In the genomic region with DNA sequence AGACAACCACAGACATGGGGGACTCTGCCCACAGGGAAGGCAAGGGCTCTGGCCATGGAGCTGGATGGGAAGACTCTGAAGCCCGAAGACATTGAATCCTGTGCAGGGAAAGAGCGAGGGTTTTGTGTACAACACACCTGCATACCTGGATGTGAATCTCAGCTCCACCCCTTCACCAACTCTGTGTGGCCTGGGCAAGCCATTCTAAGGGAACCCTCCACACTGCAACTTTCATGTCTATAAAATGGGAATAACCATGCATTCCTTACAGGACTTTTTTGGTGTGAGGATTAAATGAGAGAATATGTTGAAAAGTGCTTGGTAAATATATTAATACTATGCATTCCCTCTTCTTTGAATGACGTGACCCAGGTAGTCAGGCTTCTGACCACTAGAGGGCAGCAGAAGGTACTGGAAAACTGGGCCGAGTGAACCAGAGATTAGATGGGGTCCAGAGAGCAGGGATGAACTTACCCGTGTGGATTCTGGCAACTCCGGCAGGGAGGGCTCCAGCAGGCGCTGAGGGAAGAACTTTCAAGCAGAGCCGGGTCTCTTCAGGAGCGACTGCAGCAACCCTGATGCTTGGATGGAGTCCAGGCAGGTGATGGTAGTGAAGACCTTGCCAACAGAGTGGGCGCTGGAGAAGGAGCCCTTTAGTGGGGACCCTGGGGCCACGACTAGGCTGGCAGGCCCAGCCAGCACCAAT, we compare ENCODE assay signal across 8 cellular contexts. TPM values are rescaled to one million over a fixed set of nuclear protein-coding genes. Genes with fewer than 3 reads are reported as not detected.
DNase-seq lines count a peak whose midpoint lies in the region; ATAC-seq, FAIRE-seq and TF ChIP-seq lines count a peak whose summit lies in the region.

No MANE protein-coding gene starts in this region.

- H3K4me1 ChIP-seq in SK-N-SH (ENCODE audit: control insufficient read depth in 1 of 2, insufficient read depth in 2 of 2, low read depth in 1 of 2, low read length in 1 of 2) (peaks cover 0 to 3% of the 10 kb centered on the region in 2 experiments; a peak in 1 of 4 replicates), heart left ventricle (peaks cover 0 to 15% (median 4%) of the 10 kb centered on the region in 12 donors)

- TF ChIP-seq CTCF in SK-N-SH (IDR thresholded peaks at IDR 0.05): peak; percentile 96
- peak; percentile 81 to 92 (median 87) for TF ChIP-seq CTCF in heart left ventricle (IDR thresholded peaks at IDR 0.05)
- peak; percentile 93 for TF ChIP-seq CTCF in progenitor cell of endocrine pancreas (IDR thresholded peaks at IDR 0.05; ENCODE audit: unreplicated experiment)

- H3K36me3 Mint-ChIP-seq in progenitor cell of endocrine pancreas (ENCODE audit: insufficient read depth): peaks cover 18% of the 10 kb centered on the region

- H3K79me2 ChIP-seq in SK-N-SH (ENCODE audit: insufficient read depth): no peaks in the 10 kb centered on the region

- intact Hi-C loops in heart left ventricle (cut with DNase I): loop anchor here in 8 of 10 donors (1.0 to 5.0 kb wide), 6 partner anchors 38 to 128 kb away; no protein-coding TSS in a partner anchor

- H3K36me3 ChIP-seq in SK-N-SH (replicated peaks in 1 of 2; ENCODE audit: control insufficient read depth in 1 of 2, insufficient read depth in 2 of 2, low read length in 1 of 2) (peaks cover 12 to 13% of the 10 kb centered on the region in 2 experiments), heart left ventricle (peaks cover 0 to 35% (median 20%) of the 10 kb centered on the region in 9 donors)

- H3K4me3 ChIP-seq in SK-N-SH (ENCODE audit: low read depth in 2 of 2, low read length in 1 of 2): no peak overlapping the region; a peak in 1 of 4 replicates
- no peak overlapping the region for H3K4me3 ChIP-seq in heart left ventricle

- 14% methylated on average over 9 of the region's 11 CpGs for WGBS in SK-N-SH (ENCODE audit: low lambda C conversion rate)
- WGBS in heart left ventricle, 4 donors: 19 to 26% (median 23%) methylated on average over 10 to 11 of the region's 11 CpGs

- DNase-seq in Ammon's horn (ENCODE audit: low spot score): peak; percentile 86
- peak; percentile 39 for DNase-seq in MV-4-11 (lab: John Stamatoyannopoulos, UW)
- peak; percentile 90 for DNase-seq in SK-N-SH
- peak; percentile 20 for DNase-seq in activated naive CD8-positive, alpha-beta T cell treated with anti-CD3 and anti-CD28 coated beads, Interleukin-2, amount 50 U/mL, for 16 hours (ENCODE audit: low read depth, low spot score)
- peak in 4 of 5 donors; percentile 65 to 75 (median 68) for DNase-seq in heart left ventricle
- peak; percentile 68 for DNase-seq in progenitor cell of endocrine pancreas (ENCODE audit: low spot score, unreplicated experiment)
- peak; percentile 71 for DNase-seq in urothelium cell line (ENCODE audit: low spot score)

- no peaks in the 10 kb centered on the region for H3K9me2 ChIP-seq in SK-N-SH

- H3K27ac ChIP-seq in SK-N-SH (ENCODE audit: low read depth in 2 of 2, low read length in 1 of 2) (no peak overlapping the region), heart left ventricle (peak overlapping the region in 2 of 12 donors; percentile 10 to 66)

- no peaks in the 10 kb centered on the region for H3K9me3 Mint-ChIP-seq in progenitor cell of endocrine pancreas (ENCODE audit: low read depth)

- H3K27ac Mint-ChIP-seq in progenitor cell of endocrine pancreas: peak overlapping the region; percentile 98

- H3K4me2 ChIP-seq in SK-N-SH: no peak overlapping the region

- POLR2A ChIA-PET in SK-N-SH (lab: Yijun Ruan, JAX): no interaction called here

- no peak for FAIRE-seq in urothelium cell line (lab: Jason Lieb, UNC)

- ATAC-seq in GM19397 (IDR thresholded peaks at IDR 0.05; ENCODE audit: unreplicated experiment): peak; percentile 39
- peak; percentile 32 to 79 (median 64) for ATAC-seq in heart left ventricle

- peaks cover 51% of the 10 kb centered on the region for H3K4me1 Mint-ChIP-seq in progenitor cell of endocrine pancreas (ENCODE audit: low read depth)

- peak; percentile 90 for TF ChIP-seq RAD21 in SK-N-SH (IDR thresholded peaks at IDR 0.05; ENCODE audit: low read length)

- TF ChIP-seq EP300 in SK-N-SH (IDR thresholded peaks at IDR 0.05; ENCODE audit: borderline replicate concordance in 1 of 2, low read depth in 1 of 2, low read length in 1 of 2): no peak

- H2AFZ ChIP-seq in SK-N-SH (ENCODE audit: low read depth): no peak overlapping the region

- H3K27me3 ChIP-seq in SK-N-SH (ENCODE audit: insufficient read depth): no peaks in the 10 kb centered on the region
- no peaks in the 10 kb centered on the region for H3K27me3 ChIP-seq in heart left ventricle

- H3K27me3 Mint-ChIP-seq in progenitor cell of endocrine pancreas: no peaks in the 10 kb centered on the region

- no peak for TF ChIP-seq POLR2A in heart left ventricle (IDR thresholded peaks at IDR 0.05)

- H3K9ac ChIP-seq in SK-N-SH: no peak overlapping the region

- H4K20me1 ChIP-seq in SK-N-SH (ENCODE audit: insufficient read depth): no peaks in the 10 kb centered on the region

- peak overlapping the region; percentile 63 for H3K4me3 Mint-ChIP-seq in progenitor cell of endocrine pancreas (ENCODE audit: low read depth)

- peaks cover 3% of the 10 kb centered on the region for H3F3A ChIP-seq in SK-N-SH (replicated peaks; ENCODE audit: insufficient read depth)

- H3K9me3 ChIP-seq in SK-N-SH (no peaks in the 10 kb centered on the region), heart left ventricle (no peaks in the 10 kb centered on the region)

- CTCF ChIA-PET in SK-N-SH (lab: Yijun Ruan, JAX): interaction anchor here (0.7 to 20.4 kb wide), 26 partner anchors 9 to 748 kb away, joined by 3 to 411 read pairs (median 4); partner anchors contain the start of genes GPR37L1, RNPEP and SHISA4

TF ChIP-seq in SK-N-SH, 30 proteins besides CTCF, POLR2A, EP300 and RAD21:
- TF ChIP-seq TEAD4 (IDR thresholded peaks at IDR 0.05; ENCODE audit: borderline replicate concordance, insufficient read depth): no peak
- no peak for TF ChIP-seq RCOR1 (IDR thresholded peaks at IDR 0.05; ENCODE audit: low read length)
- no peak for TF ChIP-seq YY1 (IDR thresholded peaks at IDR 0.05; ENCODE audit: low read depth)
- TF ChIP-seq, protein P1, sequence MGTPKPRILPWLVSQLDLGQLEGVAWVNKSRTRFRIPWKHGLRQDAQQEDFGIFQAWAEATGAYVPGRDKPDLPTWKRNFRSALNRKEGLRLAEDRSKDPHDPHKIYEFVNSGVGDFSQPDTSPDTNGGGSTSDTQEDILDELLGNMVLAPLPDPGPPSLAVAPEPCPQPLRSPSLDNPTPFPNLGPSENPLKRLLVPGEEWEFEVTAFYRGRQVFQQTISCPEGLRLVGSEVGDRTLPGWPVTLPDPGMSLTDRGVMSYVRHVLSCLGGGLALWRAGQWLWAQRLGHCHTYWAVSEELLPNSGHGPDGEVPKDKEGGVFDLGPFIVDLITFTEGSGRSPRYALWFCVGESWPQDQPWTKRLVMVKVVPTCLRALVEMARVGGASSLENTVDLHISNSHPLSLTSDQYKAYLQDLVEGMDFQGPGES (IDR thresholded peaks at IDR 0.05; ENCODE audit: low read depth, low read length): no peak
- no peak for TF ChIP-seq GABPA (IDR thresholded peaks at IDR 0.05; ENCODE audit: low read depth)
- TF ChIP-seq NFIC (IDR thresholded peaks at IDR 0.05; ENCODE audit: borderline replicate concordance): no peak
- TF ChIP-seq JUND (IDR thresholded peaks at IDR 0.05): no peak
- TF ChIP-seq SMC3 (IDR thresholded peaks at IDR 0.05; ENCODE audit: low read depth, low read length): peak; percentile 94
- TF ChIP-seq, protein P2, sequence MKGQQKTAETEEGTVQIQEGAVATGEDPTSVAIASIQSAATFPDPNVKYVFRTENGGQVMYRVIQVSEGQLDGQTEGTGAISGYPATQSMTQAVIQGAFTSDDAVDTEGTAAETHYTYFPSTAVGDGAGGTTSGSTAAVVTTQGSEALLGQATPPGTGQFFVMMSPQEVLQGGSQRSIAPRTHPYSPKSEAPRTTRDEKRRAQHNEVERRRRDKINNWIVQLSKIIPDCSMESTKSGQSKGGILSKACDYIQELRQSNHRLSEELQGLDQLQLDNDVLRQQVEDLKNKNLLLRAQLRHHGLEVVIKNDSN (IDR thresholded peaks at IDR 0.05; ENCODE audit: borderline replicate concordance, low read depth): no peak

RNA-seq across cellular contexts. Expression of gene ELF3, which starts 0.9 kb away (rescaled TPM):
- polyA plus RNA-seq in SK-N-SH (2012; rRNA removed) (0.10 and 0.11 TPM in 2 replicates), heart left ventricle (1 to 10 TPM in 1 of 2 donors, under 1 TPM in 1; 0.15 to 3.9 TPM)
- 0.04 and 0.05 TPM in 2 replicates for polyA plus RNA-seq in SK-N-SH (2012; cell fraction: cytosol; rRNA removed)
- polyA plus RNA-seq in SK-N-SH (2012; cell fraction: nucleus; rRNA removed): 1.3 and 1.5 TPM in 2 replicates
- total RNA-seq in heart left ventricle (10 to 100 TPM in 1 of 9 donors, 1 to 10 TPM in 2, under 1 TPM in 4, not detected in 2; 0.32 to 42.5 (median 0.69) TPM), progenitor cell of endocrine pancreas (71.9 and 74.3 TPM in 2 replicates)

RNA-seq across cellular contexts. Expression of gene RNPEP, which starts 27.0 kb away (rescaled TPM):
- polyA plus RNA-seq in SK-N-SH (2012; rRNA removed) (36.7 and 46.7 TPM in 2 replicates), heart left ventricle (10 to 100 TPM; 12.4 to 14.3 TPM)
- polyA plus RNA-seq in SK-N-SH (2012; cell fraction: cytosol; rRNA removed): 45.5 and 49.7 TPM in 2 replicates
- polyA plus RNA-seq in SK-N-SH (2012; cell fraction: nucleus; rRNA removed): 84.1 and 88.4 TPM in 2 replicates
- total RNA-seq in heart left ventricle (10 to 100 TPM; 14.1 to 36.2 (median 18.1) TPM), progenitor cell of endocrine pancreas (54.7 and 59.5 TPM in 2 replicates)

RNA-seq across cellular contexts. Expression of gene TIMM17A, which starts 54.2 kb away (rescaled TPM):
- polyA plus RNA-seq in SK-N-SH (2012; rRNA removed) (33.6 and 51.6 TPM in 2 replicates), heart left ventricle (100 to 1,000 TPM in 1 of 2 donors, 10 to 100 TPM in 1; 50.7 to 151 TPM)
- polyA plus RNA-seq in SK-N-SH (2012; cell fraction: cytosol; rRNA removed): 59.3 and 72.7 TPM in 2 replicates
- polyA plus RNA-seq in SK-N-SH (2012; cell fraction: nucleus; rRNA removed): 20.6 and 39.2 TPM in 2 replicates
- total RNA-seq in heart left ventricle (100 to 1,000 TPM in 3 of 9 donors, 10 to 100 TPM in 6; 31.7 to 120 (median 86.0) TPM), progenitor cell of endocrine pancreas (43.5 and 49.5 TPM in 2 replicates)

Comparison
In these comparisons a context has a peak if more than half of its experiments do, and no peak if none do; other contexts are left out.
1. DNase-seq: peak in every context shown above with its lines; median percentile 90 in SK-N-SH; 86 in Ammon's horn; 71 in urothelium cell line; 68 in heart left ventricle; 68 in progenitor cell of endocrine pancreas; 39 in MV-4-11; 20 in activated naive CD8-positive, alpha-beta T cell treated with anti-CD3 and anti-CD28 coated beads, Interleukin-2, amount 50 U/mL, for 16 hours.